In the genomic region with DNA sequence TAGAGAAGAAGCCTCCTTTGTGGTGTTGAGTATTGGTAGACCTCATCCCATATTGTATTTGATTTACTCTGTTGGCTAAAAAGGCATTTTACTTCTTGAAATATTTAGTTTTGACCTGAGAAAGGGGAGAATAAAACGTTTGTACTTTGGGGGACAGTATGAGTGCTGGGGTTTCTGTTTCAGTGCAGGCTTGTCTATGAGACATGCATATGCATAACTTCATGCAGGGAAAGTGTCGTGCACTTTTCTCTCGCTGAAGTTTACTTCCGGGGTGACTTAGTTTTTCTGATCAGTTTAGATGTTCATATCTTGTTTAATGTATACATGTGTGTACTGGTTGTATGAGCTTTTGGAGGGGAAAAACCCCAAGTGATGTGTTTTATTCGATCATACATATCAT, we compare ENCODE assay signal across 8 cellular contexts. TPM values are rescaled to one million over a fixed set of nuclear protein-coding genes. Genes with fewer than 3 reads are reported as not detected.
DNase-seq lines count a peak whose midpoint lies in the region; ATAC-seq and TF ChIP-seq lines count a peak whose summit lies in the region.

No MANE protein-coding gene starts in this region.

- ATAC-seq in GM19438 (IDR thresholded peaks at IDR 0.05; ENCODE audit: low read depth, unreplicated experiment) = peak; percentile 35
- peak; percentile 31 for ATAC-seq in HG03460 (IDR thresholded peaks at IDR 0.05; ENCODE audit: unreplicated experiment)
- peak; percentile 53 for ATAC-seq in effector memory CD8-positive, alpha-beta T cell (replicated peaks)

- peaks cover 21% of the 10 kb centered on the region for H3K36me3 Mint-ChIP-seq in effector memory CD8-positive, alpha-beta T cell (ENCODE audit: insufficient read depth)

- peaks cover 75 to 100% (median 88%) of the 10 kb centered on the region in 10 experiments for H3K4me1 ChIP-seq in BLaER1 treated with 17β-estradiol and CSF1 and Interleukin-3, amounts not matched to agents 10 nM and 100 nM

- no peaks in the 10 kb centered on the region for H3K9me3 Mint-ChIP-seq in effector memory CD8-positive, alpha-beta T cell

- H3K9ac ChIP-seq in BLaER1 treated with 17β-estradiol and CSF1 and Interleukin-3, amounts not matched to agents 10 nM and 100 nM = peak overlapping the region; percentile 71 to 90 (median 86)

- peak overlapping the region; percentile 85 to 96 for H3K4me3 Mint-ChIP-seq in effector memory CD8-positive, alpha-beta T cell

- peak overlapping the region; percentile 42 to 75 (median 66) for H3K4me3 ChIP-seq in BLaER1 treated with 17β-estradiol and CSF1 and Interleukin-3, amounts not matched to agents 10 nM and 100 nM
- H3K4me3 ChIP-seq in foreskin fibroblast (ENCODE audit: low read depth in 1 of 2, low read length in 2 of 2) = no peak overlapping the region

- H3K27me3 Mint-ChIP-seq in effector memory CD8-positive, alpha-beta T cell = no peaks in the 10 kb centered on the region

- H3K36me3 ChIP-seq in BLaER1 treated with 17β-estradiol and CSF1 and Interleukin-3, amounts not matched to agents 10 nM and 100 nM = peaks cover 0 to 8% (median 2%) of the 10 kb centered on the region in 11 experiments; a peak in 6 of 22 replicates

- H4K20me1 ChIP-seq in BLaER1 treated with 17β-estradiol and CSF1 and Interleukin-3, amounts not matched to agents 10 nM and 100 nM = no peaks in the 10 kb centered on the region

- TF ChIP-seq CTCF in foreskin fibroblast (IDR thresholded peaks at IDR 0.05; ENCODE audit: low read depth, low read length) = no peak

- no peaks in the 10 kb centered on the region for H3K27me3 ChIP-seq in BLaER1 treated with 17β-estradiol and CSF1 and Interleukin-3, amounts not matched to agents 10 nM and 100 nM

- intact Hi-C loops in head of caudate nucleus (cut with DNase I) = no loop called here

- H3K4me2 ChIP-seq in BLaER1 treated with 17β-estradiol and CSF1 and Interleukin-3, amounts not matched to agents 10 nM and 100 nM = peak overlapping the region; percentile 86 to 97 (median 92)

- H3K9me3 ChIP-seq in BLaER1 treated with 17β-estradiol and CSF1 and Interleukin-3, amounts not matched to agents 10 nM and 100 nM (replicated peaks in 1 of 11) = peaks cover 0 to 7% (median 0%) of the 10 kb centered on the region in 11 experiments; a peak in 1 of 22 replicates

- H3K27ac Mint-ChIP-seq in effector memory CD8-positive, alpha-beta T cell = peak overlapping the region; percentile 94 to 95

- H3K27ac ChIP-seq in BLaER1 treated with 17β-estradiol and CSF1 and Interleukin-3, amounts not matched to agents 10 nM and 100 nM = peak overlapping the region; percentile 72 to 96 (median 92)

- peaks cover 52 to 76% of the 10 kb centered on the region in 2 donors for H3K4me1 Mint-ChIP-seq in effector memory CD8-positive, alpha-beta T cell (ENCODE audit: low read depth in 2 of 2)

- DNase-seq in effector memory CD8-positive, alpha-beta T cell = peak in 2 of 3 experiments; percentile 17 to 30
- DNase-seq in SKM-1 treated with dmso at 0.1 percent for 144 hours (lab: John Stamatoyannopoulos, UW; ENCODE audit: unreplicated experiment) (no peak), ureter (ENCODE audit: low spot score) (no peak), head of caudate nucleus (no peak), foreskin fibroblast (no peak)

RNA-seq across cellular contexts. Expression of gene UTRN, which starts 59.5 kb away (rescaled TPM):
- 153 TPM for total RNA-seq in ureter

Comparison
In these comparisons a context has a peak if more than half of its experiments do, and no peak if none do; other contexts are left out.
1. H3K4me3 ChIP-seq: peak in BLaER1 treated with 17β-estradiol and CSF1 and Interleukin-3, amounts not matched to agents 10 nM and 100 nM (10 of 10); none in foreskin fibroblast (0 of 2).
2. DNase-seq: peak in effector memory CD8-positive, alpha-beta T cell (2 of 3); none in SKM-1 treated with dmso at 0.1 percent for 144 hours (single experiment), ureter (single experiment), head of caudate nucleus (0 of 42) and foreskin fibroblast (0 of 2).
3. Peak in every context shown above with its lines, with median percentiles within 50 percentile points of each other: ATAC-seq.